In genomic region chr5:175753536-175753890, GRCh38 we compare ENCODE assay signal across 17 cellular contexts.
"Had no signal": no experiment of that assay in that cellular context is flagged by ENCODE, and none has a peak within 500 bp of the region (broad histone marks: within the 10 kb centered on the region; RNA-seq: fewer than 3 reads in every experiment).

No MANE protein-coding gene starts in this region.

- H3K9ac ChIP-seq: SK-N-SH had no signal

- H3K9me3 ChIP-seq: SK-N-SH had no signal

- H3K27ac ChIP-seq: HL-60, RWPE1 had no signal

- H3K4me2 ChIP-seq: SK-N-SH had no signal

- H3K9me2 ChIP-seq: SK-N-SH had no signal

- ATAC-seq: Panc1 had no signal

- DNase-seq: KBM-7, MV-4-11, NCI-H1048, NCI-H1105, NCI-H1436 treated with DMSO at 0.1 percent for 48 hours, NCI-H1930, NCI-H2081 treated with DMSO at 0.1 percent for 48 hours, NCI-H226, NCI-H510A, NCI-H774, SHP77, SK-N-SH, SW 1271 had no signal

- FAIRE-seq: HTR-8/SVneo had no signal
